Comparison of ENCODE assay signal across 13 cellular contexts in genomic region chr14:101105045-101105444, GRCh38.
A peak's percentile ranks its signal among the peaks of the same experiment; 100 is the strongest.
DNase-seq lines count a peak whose midpoint lies in the region; ATAC-seq and TF ChIP-seq lines count a peak whose summit lies in the region.
"Had no signal": no experiment of that assay in that cellular context is flagged by ENCODE, and none has a peak within 500 bp of the region (broad histone marks: within the 10 kb centered on the region; RNA-seq: fewer than 3 reads in every experiment).

No MANE protein-coding gene starts in this region.

- no peaks in the 10 kb centered on the region for H3K4me1 Mint-ChIP-seq in neural crest cell
- H3K4me1 Mint-ChIP-seq: CD4-positive, CD25-positive, alpha-beta regulatory T cell had no signal

- TF ChIP-seq EP300 in esophagus muscularis mucosa (IDR thresholded peaks at IDR 0.05): no peak

- no peak overlapping the region for H3K4me3 Mint-ChIP-seq in neural crest cell
- H3K4me3 Mint-ChIP-seq: CD4-positive, CD25-positive, alpha-beta regulatory T cell had no signal

- no peak for ATAC-seq in HG03159 (IDR thresholded peaks at IDR 0.05; ENCODE audit: unreplicated experiment)

- H3K27me3 ChIP-seq in esophagus muscularis mucosa: peaks cover 0 to 19% (median 0%) of the 10 kb centered on the region in 4 donors
- H3K27me3 ChIP-seq in uterus: no peaks in the 10 kb centered on the region
- H3K27me3 ChIP-seq: BLaER1 treated with 17β-estradiol and CSF1 and Interleukin-3, amounts not matched to agents 10 nM and 100 nM had no signal

- peak; percentile 13 for DNase-seq in activated CD8-positive, alpha-beta memory T cell treated with anti-CD3 and anti-CD28 coated beads, Interleukin-2, amount 50 U/mL, for 48 hours
- no peak for DNase-seq in activated CD8-positive, alpha-beta memory T cell treated with anti-CD3 and anti-CD28 coated beads for 24 hours
- DNase-seq in D341Med (ENCODE audit: low spot score) (peak; percentile 12), esophagus muscularis mucosa (ENCODE audit: extremely low spot score) (peak; percentile 74), neural crest cell (ENCODE audit: low read depth, low spot score) (no peak), uterus (no peak), NCI-H1092 treated with DMSO at 0.1 percent for 48 hours (lab: John Stamatoyannopoulos, UW) (no peak)
- DNase-seq: 8988T; CD4-positive, CD25-positive, alpha-beta regulatory T cell; DMS 273 treated with DMSO at 0.1 percent for 48 hours had no signal

- TF ChIP-seq CTCF in esophagus muscularis mucosa (IDR thresholded peaks at IDR 0.05) (no peak), neural crest cell (conservative IDR thresholded peaks at IDR 0.05) (no peak), uterus (IDR thresholded peaks at IDR 0.05) (no peak)

- WGBS in esophagus muscularis mucosa: 92% methylated on average over 4 of the region's 4 CpGs

- H3K27ac Mint-ChIP-seq in neural crest cell (ENCODE audit: unreplicated experiment): peak overlapping the region; percentile 54
- H3K27ac Mint-ChIP-seq: CD4-positive, CD25-positive, alpha-beta regulatory T cell had no signal

- TF ChIP-seq POLR2A in esophagus muscularis mucosa (IDR thresholded peaks at IDR 0.05; ENCODE audit: low read depth): no peak
- no peak for TF ChIP-seq POLR2A in uterus (IDR thresholded peaks at IDR 0.05)

- no peaks in the 10 kb centered on the region for H3K4me1 ChIP-seq in esophagus muscularis mucosa
- no peaks in the 10 kb centered on the region for H3K4me1 ChIP-seq in uterus
- H3K4me1 ChIP-seq: HAP-1 had no signal

- H3K4me3 ChIP-seq in esophagus muscularis mucosa: no peak overlapping the region
- no peak overlapping the region for H3K4me3 ChIP-seq in uterus
- H3K4me3 ChIP-seq: BLaER1 treated with 17β-estradiol and CSF1 and Interleukin-3, amounts not matched to agents 10 nM and 100 nM; HAP-1 had no signal

- H3K27ac ChIP-seq in esophagus muscularis mucosa (replicated peaks in 1 of 4): no peak overlapping the region
- H3K27ac ChIP-seq in uterus: no peak overlapping the region
- H3K27ac ChIP-seq: BLaER1 treated with 17β-estradiol and CSF1 and Interleukin-3, amounts not matched to agents 10 nM and 100 nM had no signal

- no peaks in the 10 kb centered on the region for H3K27me3 Mint-ChIP-seq in neural crest cell (ENCODE audit: low read depth)

- H3K36me3 Mint-ChIP-seq in neural crest cell (ENCODE audit: low read depth): no peaks in the 10 kb centered on the region
- H3K36me3 Mint-ChIP-seq: CD4-positive, CD25-positive, alpha-beta regulatory T cell had no signal

- intact Hi-C loops in esophagus muscularis mucosa (cut with DNase I) (no loop called here), uterus (cut with DNase I; ENCODE audit: low total_unique reads) (no loop called here)

- H3K9me3 ChIP-seq in esophagus muscularis mucosa (peaks cover 0 to 16% (median 7%) of the 10 kb centered on the region in 4 donors), uterus (no peaks in the 10 kb centered on the region)
- H3K9me3 ChIP-seq: HAP-1 had no signal

- H3K9me3 Mint-ChIP-seq in neural crest cell: peaks cover 2% of the 10 kb centered on the region

- H3K36me3 ChIP-seq in esophagus muscularis mucosa: no peaks in the 10 kb centered on the region
- H3K36me3 ChIP-seq in uterus: no peaks in the 10 kb centered on the region
- H3K36me3 ChIP-seq: BLaER1 treated with 17β-estradiol and CSF1 and Interleukin-3, amounts not matched to agents 10 nM and 100 nM; HAP-1 had no signal

Comparison
In these comparisons a context has a peak if more than half of its experiments do, and no peak if none do; other contexts are left out.
1. DNase-seq: peak in activated CD8-positive, alpha-beta memory T cell treated with anti-CD3 and anti-CD28 coated beads, Interleukin-2, amount 50 U/mL, for 48 hours (single experiment), D341Med (single experiment) and esophagus muscularis mucosa (single experiment); none in activated CD8-positive, alpha-beta memory T cell treated with anti-CD3 and anti-CD28 coated beads for 24 hours (single experiment), neural crest cell (single experiment), uterus (0 of 2) and NCI-H1092 treated with DMSO at 0.1 percent for 48 hours (single experiment).